Comparison of ENCODE assay signal across 35 cellular contexts in genomic region chr6:52251113-52251512, GRCh38. TPM values are rescaled to one million over a fixed set of nuclear protein-coding genes. Genes with fewer than 3 reads are reported as not detected.
"Had no signal": no experiment of that assay in that cellular context is flagged by ENCODE, and none has a peak within 500 bp of the region (broad histone marks: within the 10 kb centered on the region; RNA-seq: fewer than 3 reads in every experiment).

No MANE protein-coding gene starts in this region.

- H3K9me3 Mint-ChIP-seq: dendritic cell treated with granulocyte-macrophage colony-stimulating factor and Interleukin-4, amounts not matched to agents 40 ng/mL and 50 ng/mL, for 4 days; mesothelial cell of epicardium; naive B cell had no signal

- H3K4me3 Mint-ChIP-seq: dendritic cell treated with granulocyte-macrophage colony-stimulating factor and Interleukin-4, amounts not matched to agents 40 ng/mL and 50 ng/mL, for 4 days; mesothelial cell of epicardium; naive B cell; nephron progenitor cell had no signal

- H3K36me3 Mint-ChIP-seq: mesothelial cell of epicardium, naive B cell had no signal

- ATAC-seq: foreskin keratinocyte, gastroesophageal sphincter, heart left ventricle, left lobe of liver, mucosa of descending colon, sciatic nerve had no signal

- H3K27ac ChIP-seq: esophagus muscularis mucosa, foreskin keratinocyte, gastroesophageal sphincter, heart left ventricle, hepatocyte, prostate gland, right atrium auricular region, stomach, thyroid gland, vagina had no signal

- H3K9me3 ChIP-seq: esophagus muscularis mucosa, gastroesophageal sphincter, heart left ventricle, mucosa of descending colon, prostate gland, right atrium auricular region, stomach, thyroid gland, vagina had no signal

- H3K4me1 Mint-ChIP-seq: naive B cell had no signal

- H3K27ac Mint-ChIP-seq: dendritic cell treated with granulocyte-macrophage colony-stimulating factor and Interleukin-4, amounts not matched to agents 40 ng/mL and 50 ng/mL, for 4 days; mesothelial cell of epicardium; naive B cell; nephron progenitor cell had no signal

- H3K27me3 ChIP-seq: hepatocyte, right atrium auricular region, thyroid gland, vagina had no signal

- DNase-seq: effector CD8-positive, alpha-beta T cell; foreskin keratinocyte; heart left ventricle; kidney; mesenchymal stem cell; mucosa of descending colon; naive B cell; nephron progenitor cell; nucleus accumbens; stimulated activated CD4-positive, alpha-beta T cell treated with anti-CD3 and anti-CD28 coated beads, Interleukin-12 subunit alpha, Interleukin-12 subunit beta, amount 100 ng/mL, for 4 hours; stimulated activated CD4-positive, alpha-beta T cell treated with anti-CD3 and anti-CD28 coated beads, Interleukin-1b, Interleukin-23, amount 100 ng/mL, for 48 hours; stimulated activated CD4-positive, alpha-beta T cell treated with anti-CD3 and anti-CD28 coated beads, Interleukin-4, amount 100 ng/mL, for 1 hour; stimulated activated CD8-positive, alpha-beta memory T cell treated with anti-CD3 and anti-CD28 coated beads, Interleukin-4, amount 100 ng/mL, for 48 hours; stimulated activated naive CD4-positive, alpha-beta T cell treated with Interleukin-2 at 50 U/mL for 16 hours; stomach; thyroid gland had no signal

RNA-seq across cellular contexts. Expression of gene IL17F, which starts 6.8 kb away (rescaled TPM):
- total RNA-seq: endothelial cell of umbilical vein, epithelial cell of proximal tubule, esophagus muscularis mucosa, fibroblast of lung, foreskin keratinocyte, gastroesophageal sphincter, heart left ventricle, hepatocyte, kidney, left lobe of liver, lower leg skin, lung microvascular endothelial cell, mesothelial cell of epicardium, mucosa of descending colon, osteocyte, prostate gland, right atrium auricular region, sciatic nerve, smooth muscle cell, stomach, subcutaneous adipose tissue, thyroid gland, ureter, vagina had no signal
